ENCODE assay signal across 20 cellular contexts in genomic region chr7:36315309-36315948, GRCh38.
A peak's percentile ranks its signal among the peaks of the same experiment; 100 is the strongest.
DNase-seq lines count a peak whose midpoint lies in the region; ATAC-seq, FAIRE-seq and TF ChIP-seq lines count a peak whose summit lies in the region.
"Had no signal": no experiment of that assay in that cellular context is flagged by ENCODE, and none has a peak within 500 bp of the region (broad histone marks: within the 10 kb centered on the region; RNA-seq: fewer than 3 reads in every experiment).

No MANE protein-coding gene starts in this region.

- no peaks in the 10 kb centered on the region for H3K79me2 ChIP-seq in GM23338 (replicated peaks; ENCODE audit: insufficient read depth)
- H3K79me2 ChIP-seq in HepG2 (ENCODE audit: insufficient read depth, low read length): no peaks in the 10 kb centered on the region

- in situ Hi-C loops in HepG2 (cut with HindIII; ENCODE audit: extremely low pct_ligation_motif_present, low pct_unique_long_range_greater_than_20kb): loop anchor here (5.0 to 25.0 kb wide), 2 partner anchors 328 to 603 kb away; no protein-coding TSS in a partner anchor
- in situ Hi-C loops in GM13976 (cut with MboI; ENCODE audit: low sequenced_read_pairs, unreplicated experiment): no loop called here

- peak overlapping the region in 2 of 11 experiments; percentile 6 to 27; a peak in 3 of 22 replicates for H3K27ac ChIP-seq in BLaER1 treated with 17β-estradiol and CSF1 and Interleukin-3, amounts not matched to agents 10 nM and 100 nM
- no peak overlapping the region for H3K27ac ChIP-seq in GM23338 (ENCODE audit: low read depth)
- no peak overlapping the region for H3K27ac ChIP-seq in HepG2 (ENCODE audit: extremely low read length, insufficient read depth, low read length)
- H3K27ac ChIP-seq: ascending aorta, heart right ventricle, pancreas, SK-N-MC, skin epidermis had no signal

- H3K4me3 Mint-ChIP-seq in GM23338 (no peak overlapping the region), T-helper 17 cell (no peak overlapping the region)

- no peak for FAIRE-seq in HepG2 (lab: Jason Lieb, UNC)
- FAIRE-seq: colon, GM12891, pancreas, urothelium cell line had no signal

- DNase-seq in GM23338 (ENCODE audit: low spot score) (peak; percentile 70), T-helper 17 cell (no peak), HepG2 (ENCODE audit: low spot score) (no peak), GM13976 (ENCODE audit: low spot score) (no peak)
- DNase-seq: activated CD8-positive, alpha-beta memory T cell treated with anti-CD3 and anti-CD28 coated beads for 24 hours; activated gamma-delta T cell; C1 segment of cervical spinal cord; heart right ventricle; pancreas; stimulated activated naive CD4-positive, alpha-beta T cell had no signal

- H4K20me1 ChIP-seq in BLaER1 treated with 17β-estradiol and CSF1 and Interleukin-3, amounts not matched to agents 10 nM and 100 nM: no peaks in the 10 kb centered on the region
- H4K20me1 ChIP-seq in GM23338 (replicated peaks; ENCODE audit: insufficient read depth): no peaks in the 10 kb centered on the region
- no peaks in the 10 kb centered on the region for H4K20me1 ChIP-seq in HepG2 (ENCODE audit: insufficient read depth, low read length)

- peaks cover 3% of the 10 kb centered on the region for H3K9me3 Mint-ChIP-seq in GM23338

- no peak overlapping the region for H3K9ac ChIP-seq in BLaER1 treated with 17β-estradiol and CSF1 and Interleukin-3, amounts not matched to agents 10 nM and 100 nM
- H3K9ac ChIP-seq in HepG2 (ENCODE audit: insufficient read depth, low read depth, low read length): no peak overlapping the region

- TF ChIP-seq EP300 in HepG2 (IDR thresholded peaks at IDR 0.05; ENCODE audit: low read depth in 2 of 2, low read length in 2 of 2) (no peak), HepG2 (CRISPR knock-in tag; IDR thresholded peaks at IDR 0.05; ENCODE audit: borderline replicate concordance) (no peak)

- peaks cover 10 to 13% (median 11%) of the 10 kb centered on the region in 10 experiments for H3K4me1 ChIP-seq in BLaER1 treated with 17β-estradiol and CSF1 and Interleukin-3, amounts not matched to agents 10 nM and 100 nM
- H3K4me1 ChIP-seq in GM23338 (ENCODE audit: insufficient read depth) (no peaks in the 10 kb centered on the region), HepG2 (ENCODE audit: insufficient read depth, low read length) (peaks cover 47% of the 10 kb centered on the region)
- H3K4me1 ChIP-seq: ascending aorta had no signal

- POLR2A ChIA-PET in HepG2 (lab: Yijun Ruan, JAX): no interaction called here

- TF ChIP-seq RAD21 in HepG2 (CRISPR knock-in tag; IDR thresholded peaks at IDR 0.05): no peak

- H3K36me3 ChIP-seq in BLaER1 treated with 17β-estradiol and CSF1 and Interleukin-3, amounts not matched to agents 10 nM and 100 nM: no peaks in the 10 kb centered on the region
- H3K36me3 ChIP-seq in GM23338 (ENCODE audit: insufficient read depth) (no peaks in the 10 kb centered on the region), HepG2 (replicated peaks in 1 of 2; ENCODE audit: control insufficient read depth in 1 of 2, insufficient read depth in 2 of 2, low read length in 2 of 2) (no peaks in the 10 kb centered on the region)
- H3K36me3 ChIP-seq: ascending aorta, heart right ventricle, pancreas had no signal

- 35% methylated on average over 6 of the region's 9 CpGs for whole genome bisulfite sequencing in HepG2 (ENCODE audit: low lambda C conversion rate)

- H3K36me3 Mint-ChIP-seq in GM23338 (ENCODE audit: low read depth) (peaks cover 2% of the 10 kb centered on the region; the same call in 1 of the 3 replicates), T-helper 17 cell (ENCODE audit: low read depth) (no peaks in the 10 kb centered on the region)

- no peak for TF ChIP-seq POLR2A in HepG2 (IDR thresholded peaks at IDR 0.05; ENCODE audit: insufficient read depth in 1 of 2, low read depth in 2 of 2, low read length in 2 of 2)

- BruUV-seq in HepG2 (replicated peaks; lab: Mats Ljungman, UMichigan): no TSS peak

- H2AFZ ChIP-seq in GM23338: peak overlapping the region; percentile 66
- H2AFZ ChIP-seq in HepG2 (ENCODE audit: low read length): no peak overlapping the region

- no peaks in the 10 kb centered on the region for H3K9me2 ChIP-seq in GM23338 (ENCODE audit: insufficient read depth)

- H3K9me3 ChIP-seq in BLaER1 treated with 17β-estradiol and CSF1 and Interleukin-3, amounts not matched to agents 10 nM and 100 nM (replicated peaks in 1 of 11): no peaks in the 10 kb centered on the region
- H3K9me3 ChIP-seq in T-helper 17 cell (ENCODE audit: control insufficient read depth, low read length, poor library complexity, severe bottlenecking) (no peaks in the 10 kb centered on the region), HepG2 (ENCODE audit: low read length) (no peaks in the 10 kb centered on the region)
- H3K9me3 ChIP-seq: ascending aorta, heart right ventricle, pancreas had no signal

- CTCF ChIA-PET in HepG2 (lab: Yijun Ruan, JAX; ENCODE audit: low intra/inter-chr PET ratio, low total read pairs): no interaction called here

- no peak overlapping the region for H3K4me3 ChIP-seq in BLaER1 treated with 17β-estradiol and CSF1 and Interleukin-3, amounts not matched to agents 10 nM and 100 nM
- no peak overlapping the region for H3K4me3 ChIP-seq in GM23338
- H3K4me3 ChIP-seq in HepG2 (replicated peaks in 1 of 3; ENCODE audit: insufficient read depth in 1 of 3, low read depth in 2 of 3, low read length in 3 of 3): peak overlapping the region in 1 of 3 experiments; percentile 10; a peak in 1 of 6 replicates
- H3K4me3 ChIP-seq: ascending aorta, heart right ventricle, pancreas, SK-N-MC, skin epidermis had no signal

- ATAC-seq in GM23338 (peak; percentile 22; the same call in 2 of the 3 replicates), T-helper 17 cell (no peak), HepG2 (no peak), GM19467 (IDR thresholded peaks at IDR 0.05; ENCODE audit: unreplicated experiment) (no peak), GM18511 (IDR thresholded peaks at IDR 0.05; ENCODE audit: unreplicated experiment) (no peak)
- ATAC-seq: esophagus mucosa had no signal

- intact Hi-C loops in HepG2 (cut with micrococcal nuclease; ENCODE audit: unreplicated experiment): no loop called here

- H3K27me3 Mint-ChIP-seq in GM23338 (ENCODE audit: insufficient read depth, low read depth, poor library complexity): peaks cover 3% of the 10 kb centered on the region
- H3K27me3 Mint-ChIP-seq in T-helper 17 cell: peaks cover 17% of the 10 kb centered on the region

- no peaks in the 10 kb centered on the region for H3F3A ChIP-seq in GM23338 (replicated peaks; ENCODE audit: low read depth)

- TF ChIP-seq CTCF in GM23338 (conservative IDR thresholded peaks at IDR 0.05; ENCODE audit: low read depth in 2 of 2): no peak
- no peak for TF ChIP-seq CTCF in HepG2 (CRISPR knock-in tag; IDR thresholded peaks at IDR 0.05)
- no peak for TF ChIP-seq CTCF in GM13976 (IDR thresholded peaks at IDR 0.05; ENCODE audit: borderline replicate concordance, control extremely low read depth, extremely low read depth, insufficient read depth, missing control alignments)

- H3K27ac Mint-ChIP-seq in GM23338: peak overlapping the region; percentile 36; the same call in 1 of the 2 replicates
- peak overlapping the region; percentile 63 for H3K27ac Mint-ChIP-seq in T-helper 17 cell

- H3K4me1 Mint-ChIP-seq in GM23338 (peaks cover 8% of the 10 kb centered on the region), T-helper 17 cell (peaks cover 11% of the 10 kb centered on the region)

- H3K4me2 ChIP-seq in BLaER1 treated with 17β-estradiol and CSF1 and Interleukin-3, amounts not matched to agents 10 nM and 100 nM: peak overlapping the region; percentile 19 to 68 (median 42); a peak in 21 of 22 replicates
- H3K4me2 ChIP-seq in GM23338 (no peak overlapping the region), HepG2 (ENCODE audit: low read depth, low read length) (peak overlapping the region; percentile 25; the same call in 1 of the 2 replicates)

- no peaks in the 10 kb centered on the region for H3K27me3 ChIP-seq in BLaER1 treated with 17β-estradiol and CSF1 and Interleukin-3, amounts not matched to agents 10 nM and 100 nM
- H3K27me3 ChIP-seq in GM23338 (ENCODE audit: insufficient read depth) (no peaks in the 10 kb centered on the region), HepG2 (ENCODE audit: control insufficient read depth in 1 of 2, insufficient read depth in 2 of 2, low read length in 2 of 2) (peaks cover 5 to 8% of the 10 kb centered on the region in 2 experiments; a peak in 2 of 5 replicates)
- H3K27me3 ChIP-seq: ascending aorta, heart right ventricle, pancreas had no signal

TF ChIP-seq in HepG2, 621 proteins besides CTCF, POLR2A, EP300 and RAD21 (continues in another document):
- TF ChIP-seq SSRP1 (CRISPR knock-in tag; IDR thresholded peaks at IDR 0.05) (no peak), SPEN (CRISPR knock-in tag; IDR thresholded peaks at IDR 0.05; ENCODE audit: low read depth) (no peak), ZNF18 (CRISPR knock-in tag; IDR thresholded peaks at IDR 0.05; ENCODE audit: insufficient replicate concordance) (no peak), NFE2L1 (CRISPR knock-in tag; IDR thresholded peaks at IDR 0.05; ENCODE audit: borderline replicate concordance) (no peak), PRMT3 (CRISPR knock-in tag; IDR thresholded peaks at IDR 0.05; ENCODE audit: borderline replicate concordance, low read depth) (no peak), JUNB (CRISPR knock-in tag; IDR thresholded peaks at IDR 0.05; ENCODE audit: borderline replicate concordance) (no peak), THRA (CRISPR knock-in tag; IDR thresholded peaks at IDR 0.05; ENCODE audit: borderline replicate concordance) (no peak)
